In genomic region chr3:150059241-150059640, GRCh38 we compare ENCODE assay signal across 18 cellular contexts.
"Had no signal": no experiment of that assay in that cellular context is flagged by ENCODE, and none has a peak within 500 bp of the region (broad histone marks: within the 10 kb centered on the region; RNA-seq: fewer than 3 reads in every experiment).

No MANE protein-coding gene starts in this region.

- H3K36me3 ChIP-seq: ascending aorta, gastroesophageal sphincter, pancreas, stomach, tibial artery, WERI-Rb-1 had no signal

- DNase-seq: activated CD4-positive, alpha-beta T cell treated with anti-CD3 and anti-CD28 coated beads for 48 hours; activated CD8-positive, alpha-beta T cell treated with anti-CD3 and anti-CD28 coated beads, Interleukin-2, amount 10 ng/mL, durations not matched to agents 7 days and 5 days; activated naive CD4-positive, alpha-beta T cell treated with Interleukin-2 at 50 U/mL for 16 hours; activated naive CD8-positive, alpha-beta T cell treated with anti-CD3 and anti-CD28 coated beads, Interleukin-2, amount 50 U/mL, for 24 hours; central memory CD4-positive, alpha-beta T cell; effector CD8-positive, alpha-beta T cell; left ventricle myocardium superior; mesenchymal stem cell; pancreas; stomach; T-cell; T1000; tibial artery; WERI-Rb-1 had no signal

- H3K4me3 ChIP-seq: ascending aorta, coronary artery, gastroesophageal sphincter, pancreas, skin epidermis, stomach, tibial artery had no signal

- ATAC-seq: activated CD8-positive, alpha-beta T cell treated with anti-CD3 and anti-CD28 coated beads, Interleukin-2, amount 10 ng/mL, durations not matched to agents 7 days and 5 days; activated naive CD8-positive, alpha-beta T cell treated with anti-CD3 and anti-CD28 coated beads, Interleukin-2, amount 50 U/mL, for 24 hours; gastroesophageal sphincter; left ventricle myocardium superior; pancreas; T-cell had no signal

- H3K27ac ChIP-seq: ascending aorta, coronary artery, gastroesophageal sphincter, pancreas, skin epidermis, stomach, tibial artery, WERI-Rb-1 had no signal

- H3K27me3 ChIP-seq: ascending aorta, gastroesophageal sphincter, pancreas, stomach, tibial artery had no signal

- H3K9me3 ChIP-seq: ascending aorta, gastroesophageal sphincter, pancreas, stomach, tibial artery had no signal
